ENCODE assay signal across 13 cellular contexts in the genomic region with DNA sequence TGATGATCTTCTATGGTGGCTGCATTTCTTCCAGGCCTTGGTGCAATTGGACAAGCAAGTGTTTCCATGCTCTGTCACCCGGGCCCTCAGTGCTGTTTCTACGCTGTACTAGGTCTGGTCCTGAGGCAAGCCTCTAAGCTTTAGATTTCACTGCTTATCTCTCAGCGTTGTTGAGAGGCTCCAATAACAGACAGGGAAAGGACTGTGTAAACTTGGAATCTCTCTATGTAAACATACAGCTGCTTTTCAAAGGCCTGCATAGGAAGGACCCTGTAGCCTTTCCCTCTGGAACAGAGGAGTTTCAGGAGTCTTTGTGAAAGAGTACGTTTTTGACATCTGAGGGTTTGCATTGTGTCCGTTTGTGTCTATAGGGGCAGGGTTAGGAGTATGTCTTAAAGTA. TPM values are rescaled to one million over a fixed set of nuclear protein-coding genes. Genes with fewer than 3 reads are reported as not detected.
DNase-seq lines count a peak whose midpoint lies in the region; ATAC-seq and TF ChIP-seq lines count a peak whose summit lies in the region.
"Had no signal": no experiment of that assay in that cellular context is flagged by ENCODE, and none has a peak within 500 bp of the region (broad histone marks: within the 10 kb centered on the region; RNA-seq: fewer than 3 reads in every experiment).

No MANE protein-coding gene starts in this region.

- DNase-seq in activated naive CD8-positive, alpha-beta T cell treated with anti-CD3 and anti-CD28 coated beads, Interleukin-2, amount 50 U/mL, for 24 hours, result no peak
- DNase-seq in activated naive CD8-positive, alpha-beta T cell treated with anti-CD3 and anti-CD28 coated beads for 36 hours, result no peak
- peak; percentile 62 for DNase-seq in NCI-H510A treated with DMSO at 0.1 percent for 48 hours (lab: John Stamatoyannopoulos, UW)
- no peak for DNase-seq in thyroid gland
- no peak for DNase-seq in GM19238 (ENCODE audit: insufficient read length, low spot score)
- DNase-seq in activated CD4-positive, alpha-beta T cell treated with anti-CD3 and anti-CD28 coated beads, Interleukin-2, amount 50 U/mL, for 4 hours, result no peak
- DNase-seq: activated CD4-positive, alpha-beta memory T cell treated with anti-CD3 and anti-CD28 coated beads for 36 hours; DND-41; ovary; T-helper 9 cell had no signal

- H3K4me1 Mint-ChIP-seq in activated naive CD8-positive, alpha-beta T cell treated with anti-CD3 and anti-CD28 coated beads, Interleukin-2, amount 50 U/mL, for 24 hours, result peaks cover 9% of the 10 kb centered on the region
- H3K4me1 Mint-ChIP-seq in activated naive CD8-positive, alpha-beta T cell treated with anti-CD3 and anti-CD28 coated beads for 36 hours, result peaks cover 15% of the 10 kb centered on the region

- no peak for TF ChIP-seq POLR2A in gastroesophageal sphincter (IDR thresholded peaks at IDR 0.05)
- no peak for TF ChIP-seq POLR2A in thyroid gland (IDR thresholded peaks at IDR 0.05)

- ATAC-seq in activated naive CD8-positive, alpha-beta T cell treated with anti-CD3 and anti-CD28 coated beads, Interleukin-2, amount 50 U/mL, for 24 hours, result peak; percentile 12
- ATAC-seq in gastroesophageal sphincter (no peak), HG03095 (IDR thresholded peaks at IDR 0.05; ENCODE audit: unreplicated experiment) (no peak)

- peaks cover 28% of the 10 kb centered on the region for H3K27me3 ChIP-seq in gastroesophageal sphincter
- peaks cover 12% of the 10 kb centered on the region for H3K27me3 ChIP-seq in thyroid gland
- H3K27me3 ChIP-seq: ovary had no signal

- no peak overlapping the region for H3K27ac Mint-ChIP-seq in activated naive CD8-positive, alpha-beta T cell treated with anti-CD3 and anti-CD28 coated beads, Interleukin-2, amount 50 U/mL, for 24 hours
- no peak overlapping the region for H3K27ac Mint-ChIP-seq in activated naive CD8-positive, alpha-beta T cell treated with anti-CD3 and anti-CD28 coated beads for 36 hours
- H3K27ac Mint-ChIP-seq: activated CD4-positive, alpha-beta memory T cell treated with anti-CD3 and anti-CD28 coated beads for 36 hours had no signal

- no peak for TF ChIP-seq EP300 in gastroesophageal sphincter (IDR thresholded peaks at IDR 0.05)

- WGBS in gastroesophageal sphincter (ENCODE audit: low coverage in 1 of 2), 2 donors, result 67 to 69% methylated on average over 3 to 5 of the region's 5 CpGs
- 73 to 76% methylated on average over 5 of the region's 5 CpGs for WGBS in thyroid gland, 2 donors

- no peak for TF ChIP-seq CTCF in gastroesophageal sphincter (IDR thresholded peaks at IDR 0.05)
- TF ChIP-seq CTCF in thyroid gland (IDR thresholded peaks at IDR 0.05), result no peak

- H3K9me3 ChIP-seq in gastroesophageal sphincter (no peaks in the 10 kb centered on the region), thyroid gland (no peaks in the 10 kb centered on the region)
- H3K9me3 ChIP-seq: ovary had no signal

- H3K27ac ChIP-seq in gastroesophageal sphincter, result peak overlapping the region in 3 of 4 donors; percentile 68 to 81 (median 78)
- peak overlapping the region; percentile 5 to 74 (median 71) for H3K27ac ChIP-seq in thyroid gland
- H3K27ac ChIP-seq: ovary had no signal

- H3K4me3 ChIP-seq in gastroesophageal sphincter (peak overlapping the region in 1 of 2 donors; percentile 16), thyroid gland (replicated peaks in 1 of 3) (no peak overlapping the region)
- H3K4me3 ChIP-seq: GM12878, ovary had no signal

- no peak overlapping the region for H3K4me3 Mint-ChIP-seq in activated naive CD8-positive, alpha-beta T cell treated with anti-CD3 and anti-CD28 coated beads, Interleukin-2, amount 50 U/mL, for 24 hours
- no peak overlapping the region for H3K4me3 Mint-ChIP-seq in activated naive CD8-positive, alpha-beta T cell treated with anti-CD3 and anti-CD28 coated beads for 36 hours
- H3K4me3 Mint-ChIP-seq: activated CD4-positive, alpha-beta memory T cell treated with anti-CD3 and anti-CD28 coated beads for 36 hours had no signal

- no peaks in the 10 kb centered on the region for H3K36me3 ChIP-seq in gastroesophageal sphincter
- H3K36me3 ChIP-seq in thyroid gland, result no peaks in the 10 kb centered on the region
- H3K36me3 ChIP-seq: ovary had no signal

- H3K36me3 Mint-ChIP-seq in activated naive CD8-positive, alpha-beta T cell treated with anti-CD3 and anti-CD28 coated beads, Interleukin-2, amount 50 U/mL, for 24 hours (ENCODE audit: low read depth), result no peaks in the 10 kb centered on the region
- H3K36me3 Mint-ChIP-seq in activated naive CD8-positive, alpha-beta T cell treated with anti-CD3 and anti-CD28 coated beads for 36 hours, result no peaks in the 10 kb centered on the region
- H3K36me3 Mint-ChIP-seq: activated CD4-positive, alpha-beta memory T cell treated with anti-CD3 and anti-CD28 coated beads for 36 hours had no signal

- intact Hi-C loops in thyroid gland (cut with DNase I), result loop anchor here (5.0 kb wide), 1 partner anchor 925 kb away; no protein-coding TSS in a partner anchor

- peaks cover 0 to 66% (median 3%) of the 10 kb centered on the region in 3 donors for H3K4me1 ChIP-seq in gastroesophageal sphincter
- H3K4me1 ChIP-seq in thyroid gland, result peaks cover 24 to 25% of the 10 kb centered on the region in 2 donors

- H3K9me3 Mint-ChIP-seq in activated naive CD8-positive, alpha-beta T cell treated with anti-CD3 and anti-CD28 coated beads, Interleukin-2, amount 50 U/mL, for 24 hours, result no peaks in the 10 kb centered on the region
- no peaks in the 10 kb centered on the region for H3K9me3 Mint-ChIP-seq in activated naive CD8-positive, alpha-beta T cell treated with anti-CD3 and anti-CD28 coated beads for 36 hours
- H3K9me3 Mint-ChIP-seq: activated CD4-positive, alpha-beta memory T cell treated with anti-CD3 and anti-CD28 coated beads for 36 hours had no signal

- H3K27me3 Mint-ChIP-seq in activated naive CD8-positive, alpha-beta T cell treated with anti-CD3 and anti-CD28 coated beads, Interleukin-2, amount 50 U/mL, for 24 hours, result peaks cover 41% of the 10 kb centered on the region
- peaks cover 35% of the 10 kb centered on the region for H3K27me3 Mint-ChIP-seq in activated naive CD8-positive, alpha-beta T cell treated with anti-CD3 and anti-CD28 coated beads for 36 hours

RNA-seq across cellular contexts. Expression of gene NFIB, which starts 38.6 kb away (rescaled TPM):
- not detected for total RNA-seq in activated naive CD8-positive, alpha-beta T cell treated with anti-CD3 and anti-CD28 coated beads for 36 hours
- 10 to 100 TPM; 61.0 to 68.3 (median 65.4) TPM for total RNA-seq in gastroesophageal sphincter
- total RNA-seq in thyroid gland, result 100 to 1,000 TPM in 3 of 4 donors, 10 to 100 TPM in 1; 57.9 to 144 (median 125) TPM
- total RNA-seq: activated CD4-positive, alpha-beta memory T cell treated with anti-CD3 and anti-CD28 coated beads for 36 hours had no signal

Comparison
In these comparisons a context has a peak if more than half of its experiments do, and no peak if none do; other contexts are left out.
1. RNA of gene NFIB, which starts 38.6 kb away (total RNA-seq): 57.9 to 144 TPM in thyroid gland and 61.0 to 68.3 TPM in gastroesophageal sphincter; not detected in activated naive CD8-positive, alpha-beta T cell treated with anti-CD3 and anti-CD28 coated beads for 36 hours; every median in the first group is over 10 times any median in the second.